ENCODE assay signal across 21 cellular contexts in the genomic region with DNA sequence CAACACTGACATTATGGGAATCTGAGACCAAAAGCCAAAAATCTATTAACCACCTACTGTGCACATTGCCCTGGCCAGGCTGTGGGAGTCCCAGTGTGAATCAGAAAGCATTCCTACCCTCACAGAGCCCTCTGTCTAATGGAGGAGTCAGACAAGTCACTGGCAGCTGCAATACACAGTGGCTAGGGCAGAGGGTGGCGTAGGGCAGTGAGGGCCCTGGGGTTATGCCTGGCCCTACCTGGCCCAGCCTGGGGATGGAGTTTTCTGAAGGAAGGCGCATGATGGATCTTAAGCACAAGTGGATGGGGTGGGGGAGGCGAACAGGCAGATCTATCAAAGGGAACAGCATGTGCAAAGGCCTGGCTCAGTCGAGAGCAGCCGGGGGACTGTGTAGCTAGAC. TPM values are rescaled to one million over a fixed set of nuclear protein-coding genes. Genes with fewer than 3 reads are reported as not detected.
DNase-seq lines count a peak whose midpoint lies in the region; TF ChIP-seq lines count a peak whose summit lies in the region.
"Had no signal": no experiment of that assay in that cellular context is flagged by ENCODE, and none has a peak within 500 bp of the region (broad histone marks: within the 10 kb centered on the region; RNA-seq: fewer than 3 reads in every experiment).

No MANE protein-coding gene starts in this region.

- H3K27me3 ChIP-seq in endodermal cell (ENCODE audit: control insufficient read depth, insufficient read depth, low read length, poor library complexity, severe bottlenecking) (no peaks in the 10 kb centered on the region), spleen (replicated peaks in 1 of 7) (peaks cover 0 to 42% (median 0%) of the 10 kb centered on the region in 7 donors)
- H3K27me3 ChIP-seq: BE2C had no signal

- H3K27me3 Mint-ChIP-seq in T-helper 1 cell treated with Interleukin-12 subunit alpha and Interleukin-12 subunit beta and Interleukin-4 antibody, amounts not matched to agents 30 μg/mL and 1 μg/mL, for 36 hours (ENCODE audit: low read depth) = no peaks in the 10 kb centered on the region
- no peaks in the 10 kb centered on the region for H3K27me3 Mint-ChIP-seq in endodermal cell (ENCODE audit: insufficient read depth)

- H3K36me3 ChIP-seq in KOPT-K1 (ENCODE audit: insufficient read depth, low read length) = peaks cover 55% of the 10 kb centered on the region
- H3K36me3 ChIP-seq in endodermal cell (ENCODE audit: control insufficient read depth, insufficient read depth, low read length) = peaks cover 25% of the 10 kb centered on the region
- no peaks in the 10 kb centered on the region for H3K36me3 ChIP-seq in spleen
- H3K36me3 ChIP-seq: BE2C had no signal

- TF ChIP-seq POLR2A in spleen (IDR thresholded peaks at IDR 0.05) = no peak

- WGBS in endodermal cell (ENCODE audit: insufficient coverage in 1 of 2, insufficient read length in 1 of 2), 2 experiments = 93 to 96% methylated on average over 4 to 5 of the region's 5 CpGs
- WGBS in spleen, 5 donors = 83 to 86% (median 84%) methylated on average over 5 of the region's 5 CpGs

- no peak for DNase-seq in T-helper 1 cell
- peak; percentile 70 for DNase-seq in endodermal cell
- DNase-seq in spleen = peak; percentile 34
- no peak for DNase-seq in NCI-H1105 treated with DMSO at 0.1 percent for 48 hours (lab: John Stamatoyannopoulos, UW)
- no peak for DNase-seq in KG1 (lab: John Stamatoyannopoulos, UW)
- no peak for DNase-seq in SIG-M5 treated with dmso at 0.1 percent for 504 hours (lab: John Stamatoyannopoulos, UW; ENCODE audit: unreplicated experiment)
- DNase-seq: BE2C; CD4-positive, alpha-beta T cell; DMS53; GM23248; NCI-H146; NCI-H2081; NCI-H510A; NCI-H774; RPMI8226; SIG-M5 had no signal

- H3K9ac ChIP-seq in endodermal cell (ENCODE audit: extremely low read depth, low read length, poor library complexity, severe bottlenecking) = no peak overlapping the region
- H3K9ac ChIP-seq: GM23248 had no signal

- no peak overlapping the region for H3K4me3 Mint-ChIP-seq in T-helper 1 cell treated with Interleukin-12 subunit alpha and Interleukin-12 subunit beta and Interleukin-4 antibody, amounts not matched to agents 30 μg/mL and 1 μg/mL, for 36 hours
- no peak overlapping the region for H3K4me3 Mint-ChIP-seq in endodermal cell
- H3K4me3 Mint-ChIP-seq: CD4-positive, alpha-beta T cell had no signal

- H3K4me3 ChIP-seq in endodermal cell (ENCODE audit: low read length) (no peak overlapping the region), spleen (no peak overlapping the region)
- H3K4me3 ChIP-seq: GM23248, K562 had no signal

- TF ChIP-seq CTCF in endodermal cell (conservative IDR thresholded peaks at IDR 0.05) (no peak), spleen (IDR thresholded peaks at IDR 0.05 in 8 of 11, conservative IDR thresholded peaks at IDR 0.05 in 3 of 11) (no peak)

- no peaks in the 10 kb centered on the region for H3K9me3 ChIP-seq in KOPT-K1 (ENCODE audit: insufficient read depth, low read length, poor library complexity, severe bottlenecking)
- peaks cover 30% of the 10 kb centered on the region for H3K9me3 ChIP-seq in endodermal cell (ENCODE audit: control insufficient read depth, low read length)
- peaks cover 0 to 32% (median 18%) of the 10 kb centered on the region in 8 donors for H3K9me3 ChIP-seq in spleen
- H3K9me3 ChIP-seq: BE2C had no signal

- peaks cover 62% of the 10 kb centered on the region for H3K4me1 Mint-ChIP-seq in T-helper 1 cell treated with Interleukin-12 subunit alpha and Interleukin-12 subunit beta and Interleukin-4 antibody, amounts not matched to agents 30 μg/mL and 1 μg/mL, for 36 hours (ENCODE audit: low read depth)
- H3K4me1 Mint-ChIP-seq in endodermal cell = peaks cover 25% of the 10 kb centered on the region

- peaks cover 9% of the 10 kb centered on the region for H3K9me3 Mint-ChIP-seq in T-helper 1 cell treated with Interleukin-12 subunit alpha and Interleukin-12 subunit beta and Interleukin-4 antibody, amounts not matched to agents 30 μg/mL and 1 μg/mL, for 36 hours
- H3K9me3 Mint-ChIP-seq in endodermal cell = peaks cover 25% of the 10 kb centered on the region
- H3K9me3 Mint-ChIP-seq: CD4-positive, alpha-beta T cell had no signal

- intact Hi-C loops in spleen (cut with DNase I; ENCODE audit: low total_unique reads) = no loop called here

- peaks cover 40% of the 10 kb centered on the region for H3K36me3 Mint-ChIP-seq in T-helper 1 cell treated with Interleukin-12 subunit alpha and Interleukin-12 subunit beta and Interleukin-4 antibody, amounts not matched to agents 30 μg/mL and 1 μg/mL, for 36 hours (ENCODE audit: low read depth)
- peaks cover 34% of the 10 kb centered on the region for H3K36me3 Mint-ChIP-seq in endodermal cell (ENCODE audit: low read depth)

- peak overlapping the region; percentile 77 for H3K27ac Mint-ChIP-seq in T-helper 1 cell treated with Interleukin-12 subunit alpha and Interleukin-12 subunit beta and Interleukin-4 antibody, amounts not matched to agents 30 μg/mL and 1 μg/mL, for 36 hours
- peak overlapping the region; percentile 78 for H3K27ac Mint-ChIP-seq in endodermal cell
- H3K27ac Mint-ChIP-seq: CD4-positive, alpha-beta T cell had no signal

- H3K4me1 ChIP-seq in endodermal cell (ENCODE audit: control insufficient read depth, insufficient read depth, low read length) (no peaks in the 10 kb centered on the region), spleen (no peaks in the 10 kb centered on the region)

- H3K27ac ChIP-seq in KOPT-K1 (ENCODE audit: low read depth, low read length, poor library complexity, severe bottlenecking) (peak overlapping the region; percentile 99), endodermal cell (ENCODE audit: low read depth, low read length) (no peak overlapping the region), spleen (no peak overlapping the region)
- H3K27ac ChIP-seq: 22Rv1, GM23248 had no signal

RNA-seq across cellular contexts. Expression of a gene that starts 10.8 kb away (rescaled TPM):
- total RNA-seq in endodermal cell (10 to 100 TPM; 10.4 to 11.2 TPM), spleen (1 to 10 TPM; 1.5 to 8.7 (median 3.4) TPM)
- 2.0 TPM for polyA plus RNA-seq in endodermal cell (2013, experiment 1 of 2)
- 3.6 TPM for polyA plus RNA-seq in endodermal cell (2013, experiment 2 of 2)
- polyA plus RNA-seq in spleen = 1 to 10 TPM in 1 of 3 donors, under 1 TPM in 2; 0.37 to 1.2 (median 0.77) TPM
- total RNA-seq: GM23248, K562, M059J had no signal
- polyA plus RNA-seq: GM23248, K562 had no signal

Comparison
In these comparisons a context has a peak if more than half of its experiments do, and no peak if none do; other contexts are left out.
1. DNase-seq: peak in endodermal cell (single experiment) and spleen (single experiment); none in T-helper 1 cell (0 of 5), NCI-H1105 treated with DMSO at 0.1 percent for 48 hours (single experiment), KG1 (single experiment) and SIG-M5 treated with dmso at 0.1 percent for 504 hours (single experiment).